ENCODE assay signal across 14 cellular contexts in genomic region chrX:110143454-110144210, GRCh38.
DNase-seq lines count a peak whose midpoint lies in the region; ATAC-seq and TF ChIP-seq lines count a peak whose summit lies in the region.
"Had no signal": no experiment of that assay in that cellular context is flagged by ENCODE, and none has a peak within 500 bp of the region (broad histone marks: within the 10 kb centered on the region; RNA-seq: fewer than 3 reads in every experiment).

No MANE protein-coding gene starts in this region.

- peaks cover 4% of the 10 kb centered on the region for H3K27me3 Mint-ChIP-seq in brain
- peaks cover 9% of the 10 kb centered on the region for H3K27me3 Mint-ChIP-seq in activated T-cell treated with anti-CD3 and anti-CD28 coated beads, Interleukin-2, amount 50 U/mL, for 72 hours (ENCODE audit: low read depth)

- ATAC-seq in HG03457 (IDR thresholded peaks at IDR 0.05; ENCODE audit: unreplicated experiment): no peak
- ATAC-seq in GM21423 (IDR thresholded peaks at IDR 0.05; ENCODE audit: unreplicated experiment): no peak
- no peak for ATAC-seq in activated T-cell treated with anti-CD3 and anti-CD28 coated beads, Interleukin-2, amount 50 U/mL, for 72 hours (replicated peaks in 1 of 2)

- H3K27ac Mint-ChIP-seq in brain: peak overlapping the region in 4 of 5 experiments; percentile 28 to 85 (median 80)
- no peak overlapping the region for H3K27ac Mint-ChIP-seq in activated T-cell treated with anti-CD3 and anti-CD28 coated beads, Interleukin-2, amount 50 U/mL, for 72 hours

- DNase-seq in NCI-H2171 treated with DMSO at 0.1 percent for 48 hours (lab: John Stamatoyannopoulos, UW): peak; percentile 10
- no peak for DNase-seq in NCI-H2171 (lab: John Stamatoyannopoulos, UW)
- DNase-seq in cardiac septum (ENCODE audit: low spot score): peak; percentile 78
- DNase-seq in superior temporal gyrus (ENCODE audit: extremely low spot score): peak; percentile 13
- no peak for DNase-seq in activated T-cell treated with anti-CD3 and anti-CD28 coated beads, Interleukin-2, amount 50 U/mL, for 72 hours
- DNase-seq: 8988T; brain microvascular endothelial cell; NK-92 treated with Interleukin-12 subunit alpha and Interleukin-12 subunit beta, amount 100 ng/mL, for 24 hours; SIG-M5; stimulated activated CD4-positive, alpha-beta T cell treated with anti-CD3 and anti-CD28 coated beads, Interleukin-4, amount 100 ng/mL, for 24 hours; upper lobe of left lung had no signal

- H3K4me1 Mint-ChIP-seq in brain: peaks cover 11% of the 10 kb centered on the region
- no peaks in the 10 kb centered on the region for H3K4me1 Mint-ChIP-seq in activated T-cell treated with anti-CD3 and anti-CD28 coated beads, Interleukin-2, amount 50 U/mL, for 72 hours (ENCODE audit: low read depth)

- H3K9me3 Mint-ChIP-seq in brain: no peaks in the 10 kb centered on the region
- no peaks in the 10 kb centered on the region for H3K9me3 Mint-ChIP-seq in activated T-cell treated with anti-CD3 and anti-CD28 coated beads, Interleukin-2, amount 50 U/mL, for 72 hours

- intact Hi-C loops in cardiac septum (cut with DNase I): loop anchor here (10.0 kb wide), 3 partner anchors 99 to 429 kb away; partner anchors contain the start of gene TMEM164

- no peak overlapping the region for H3K4me3 Mint-ChIP-seq in brain
- H3K4me3 Mint-ChIP-seq in activated T-cell treated with anti-CD3 and anti-CD28 coated beads, Interleukin-2, amount 50 U/mL, for 72 hours: no peak overlapping the region

- TF ChIP-seq CTCF in brain (conservative IDR thresholded peaks at IDR 0.05): no peak

- H3K36me3 Mint-ChIP-seq in brain: peaks cover 7% of the 10 kb centered on the region
- H3K36me3 Mint-ChIP-seq in activated T-cell treated with anti-CD3 and anti-CD28 coated beads, Interleukin-2, amount 50 U/mL, for 72 hours (ENCODE audit: insufficient read depth in 2 of 2): no peaks in the 10 kb centered on the region

Comparison
In these comparisons a context has a peak if more than half of its experiments do, and no peak if none do; other contexts are left out.
1. DNase-seq: peak in NCI-H2171 treated with DMSO at 0.1 percent for 48 hours (single experiment), cardiac septum (single experiment) and superior temporal gyrus (single experiment); none in NCI-H2171 (single experiment) and activated T-cell treated with anti-CD3 and anti-CD28 coated beads, Interleukin-2, amount 50 U/mL, for 72 hours (0 of 2).